ENCODE assay signal across 9 cellular contexts in the genomic region with DNA sequence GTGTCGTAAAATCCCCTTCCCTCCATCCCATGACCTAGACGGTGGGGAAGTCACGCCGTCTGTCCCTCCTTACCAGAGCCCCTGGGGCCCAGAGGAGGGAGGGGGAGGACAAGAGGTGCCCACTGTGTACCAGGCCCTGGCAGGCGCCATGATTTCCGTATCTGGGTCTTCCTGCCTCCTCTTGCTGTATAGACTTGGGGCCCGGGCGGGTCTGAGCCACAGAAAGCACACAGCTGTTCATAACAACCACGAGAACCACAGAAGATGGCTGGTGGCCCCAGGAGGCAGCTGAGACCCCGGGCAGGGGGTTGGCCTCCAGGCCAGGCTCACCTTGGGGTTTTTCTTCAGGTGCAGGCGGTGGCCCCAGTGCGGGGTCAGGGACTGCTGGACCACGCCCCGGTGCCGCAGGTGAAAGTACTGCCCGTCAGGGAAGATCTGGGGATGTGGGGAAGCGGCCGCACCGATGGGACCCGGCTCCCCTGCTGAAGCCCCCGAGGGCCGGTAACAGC. TPM values are rescaled to one million over a fixed set of nuclear protein-coding genes. Genes with fewer than 3 reads are reported as not detected.
DNase-seq lines count a peak whose midpoint lies in the region; ATAC-seq and TF ChIP-seq lines count a peak whose summit lies in the region.
"Had no signal": no experiment of that assay in that cellular context is flagged by ENCODE, and none has a peak within 500 bp of the region (broad histone marks: within the 10 kb centered on the region; RNA-seq: fewer than 3 reads in every experiment).

No MANE protein-coding gene starts in this region.

- H4K20me1 ChIP-seq in SU-DHL-6 (ENCODE audit: low read depth, low read length) = no peaks in the 10 kb centered on the region

- no peaks in the 10 kb centered on the region for H3K79me2 ChIP-seq in SU-DHL-6 (ENCODE audit: insufficient read depth, low read length)

- ATAC-seq in GM18858 (IDR thresholded peaks at IDR 0.05; ENCODE audit: unreplicated experiment) = no peak
- ATAC-seq in GM18873 (IDR thresholded peaks at IDR 0.05; ENCODE audit: low FRiP score, unreplicated experiment) = no peak
- no peak for ATAC-seq in HG03342 (IDR thresholded peaks at IDR 0.05; ENCODE audit: unreplicated experiment)

- H3K27ac ChIP-seq in SU-DHL-6 (ENCODE audit: low read depth, low read length) (no peak overlapping the region), prostate gland (peak overlapping the region in 1 of 2 donors; percentile 81)

- peak overlapping the region; percentile 55 for H3K9ac ChIP-seq in ES-I3 (ENCODE audit: low read depth, low read length)
- peak overlapping the region; percentile 46; the same call in 1 of the 2 replicates for H3K9ac ChIP-seq in SU-DHL-6 (ENCODE audit: low read length)

- TF ChIP-seq CTCF in SU-DHL-6 (IDR thresholded peaks at IDR 0.05; ENCODE audit: insufficient read depth, low read length, poor library complexity, severe bottlenecking) (no peak), fibroblast of villous mesenchyme (IDR thresholded peaks at IDR 0.05; ENCODE audit: insufficient read depth, low read depth, low read length) (no peak), prostate gland (IDR thresholded peaks at IDR 0.05) (no peak)

- no peak overlapping the region for H2AFZ ChIP-seq in SU-DHL-6 (ENCODE audit: low read depth, low read length, severe bottlenecking)

- no peaks in the 10 kb centered on the region for H3K36me3 ChIP-seq in ES-I3 (ENCODE audit: insufficient read depth, low read length)
- no peaks in the 10 kb centered on the region for H3K36me3 ChIP-seq in SU-DHL-6 (ENCODE audit: low read length)
- no peaks in the 10 kb centered on the region for H3K36me3 ChIP-seq in prostate gland

- H3K9me2 ChIP-seq in SU-DHL-6 (replicated peaks; ENCODE audit: insufficient read depth, low read length) = no peaks in the 10 kb centered on the region

- H3K4me1 ChIP-seq in ES-I3 (ENCODE audit: insufficient read depth, low read length) = peaks cover 5% of the 10 kb centered on the region; the same call in 1 of the 2 replicates
- no peaks in the 10 kb centered on the region for H3K4me1 ChIP-seq in prostate gland (replicated peaks)

- H3F3A ChIP-seq in SU-DHL-6 (ENCODE audit: insufficient read depth) = no peaks in the 10 kb centered on the region

- H3K4me3 ChIP-seq in SU-DHL-6 (ENCODE audit: insufficient read depth, low read length, poor library complexity, severe bottlenecking) = no peak overlapping the region
- H3K4me3 ChIP-seq in fibroblast of villous mesenchyme (ENCODE audit: low read depth, low read length) = peak overlapping the region; percentile 65
- H3K4me3 ChIP-seq in prostate gland = peak overlapping the region; percentile 36 to 38

- H3K4me2 ChIP-seq in SU-DHL-6 (ENCODE audit: low read depth, low read length, poor library complexity, severe bottlenecking) = peak overlapping the region; percentile 71

- no peak for TF ChIP-seq POLR2A in prostate gland (IDR thresholded peaks at IDR 0.05)

- no peak for DNase-seq in fibroblast of villous mesenchyme (ENCODE audit: low read depth)
- DNase-seq in prostate gland (ENCODE audit: low spot score) = no peak
- no peak for DNase-seq in KG1 (lab: John Stamatoyannopoulos, UW)

- H3K9me3 ChIP-seq in ES-I3 (ENCODE audit: control insufficient read depth, insufficient read depth, low read length) (no peaks in the 10 kb centered on the region), SU-DHL-6 (ENCODE audit: insufficient read depth, low read length) (no peaks in the 10 kb centered on the region), prostate gland (no peaks in the 10 kb centered on the region)

- 36% methylated on average over 22 of the region's 22 CpGs for WGBS in prostate gland

- H3K27me3 ChIP-seq in SU-DHL-6 (ENCODE audit: low read length) (no peaks in the 10 kb centered on the region), prostate gland (replicated peaks; ENCODE audit: insufficient read depth) (no peaks in the 10 kb centered on the region)

- intact Hi-C loops in prostate gland (cut with DNase I) = no loop called here

RNA-seq across cellular contexts. Expression of a gene that starts 0.6 kb away (rescaled TPM):
- total RNA-seq in fibroblast of villous mesenchyme = 1.3 and 1.9 TPM in 2 replicates
- 10 to 100 TPM in 1 of 2 donors, 1 to 10 TPM in 1; 8.1 to 22.9 TPM for total RNA-seq in prostate gland

RNA-seq across cellular contexts. Expression of a gene that starts 1.5 kb away (rescaled TPM):
- 0.43 and 0.97 TPM in 2 replicates for total RNA-seq in fibroblast of villous mesenchyme
- 100 to 1,000 TPM in 1 of 2 donors, 10 to 100 TPM in 1; 61.9 to 349 TPM for total RNA-seq in prostate gland

RNA-seq across cellular contexts. Expression of a gene that starts 10.5 kb away (rescaled TPM):
- total RNA-seq in fibroblast of villous mesenchyme (29.6 and 32.8 TPM in 2 replicates), prostate gland (10 to 100 TPM; 54.0 to 93.0 TPM)

RNA-seq across cellular contexts. Expression of a gene that starts 23.3 kb away (rescaled TPM):
- 6.4 and 6.9 TPM in 2 replicates for total RNA-seq in fibroblast of villous mesenchyme
- 10 to 100 TPM in 1 of 2 donors, under 1 TPM in 1; 0.82 to 14.5 TPM for total RNA-seq in prostate gland

RNA-seq across cellular contexts. Expression of a gene that starts 34.4 kb away (rescaled TPM):
- under 0.01 TPM in 1 of 2 replicates, not detected in the other for total RNA-seq in fibroblast of villous mesenchyme
- 10 to 100 TPM in 1 of 2 donors, not detected in 1; 28.8 TPM for total RNA-seq in prostate gland
- total RNA-seq: renal cortical epithelial cell had no signal

Comparison
In these comparisons a context has a peak if more than half of its experiments do, and no peak if none do; other contexts are left out.
1. RNA of a gene that starts 1.5 kb away (total RNA-seq): 61.9 to 349 TPM in prostate gland; 0.43 to 0.97 TPM in fibroblast of villous mesenchyme; every median in the first group is over 10 times any median in the second.